ENCODE assay signal across 28 cellular contexts in genomic region chr7:151836191-151836926, GRCh38.
"Had no signal": no experiment of that assay in that cellular context is flagged by ENCODE, and none has a peak within 500 bp of the region (broad histone marks: within the 10 kb centered on the region; RNA-seq: fewer than 3 reads in every experiment).

No MANE protein-coding gene starts in this region.

- FAIRE-seq: astrocyte, colon, keratinocyte had no signal

- H3K36me3 Mint-ChIP-seq: activated CD8-positive, alpha-beta memory T cell treated with anti-CD3 and anti-CD28 coated beads, Interleukin-2, amount 10 ng/mL, durations not matched to agents 7 days and 5 days had no signal

- H3K4me3 Mint-ChIP-seq: activated CD4-positive, alpha-beta T cell treated with anti-CD3 and anti-CD28 coated beads, Interleukin-2, amount 10 ng/mL, durations not matched to agents 7 days and 5 days; activated CD8-positive, alpha-beta memory T cell treated with anti-CD3 and anti-CD28 coated beads, Interleukin-2, amount 10 ng/mL, durations not matched to agents 7 days and 5 days; activated CD8-positive, alpha-beta T cell treated with anti-CD3 and anti-CD28 coated beads for 36 hours; activated naive CD8-positive, alpha-beta T cell; activated T-helper 1 cell treated with anti-CD3 and anti-CD28 coated beads, Interleukin-12 subunit alpha, Interleukin-12 subunit beta, Interleukin-2, Interleukin-4 antibody, amounts not matched to agents 30 ng/mL and 10 ng/mL and 1 ng/mL, durations not matched to agents 14 hours and 24 hours and 36 hours; stimulated activated naive B cell treated with anti-CD40 and anti-IgM and Interleukin-4, amounts not matched to agents 10 μg/mL and 1 μg/mL and 100 μg/mL, for 72 hours; T-helper 2 cell treated with Interferon-gamma antibody and Interleukin-4, amounts not matched to agents 5 μg/mL and 100 μg/mL, for 36 hours had no signal

- H3K9me3 Mint-ChIP-seq: activated CD4-positive, alpha-beta T cell treated with anti-CD3 and anti-CD28 coated beads, Interleukin-2, amount 10 ng/mL, durations not matched to agents 7 days and 5 days; activated CD8-positive, alpha-beta T cell treated with anti-CD3 and anti-CD28 coated beads for 36 hours; activated T-helper 1 cell treated with anti-CD3 and anti-CD28 coated beads, Interleukin-12 subunit alpha, Interleukin-12 subunit beta, Interleukin-2, Interleukin-4 antibody, amounts not matched to agents 30 ng/mL and 10 ng/mL and 1 ng/mL, durations not matched to agents 14 hours and 24 hours and 36 hours; endodermal cell; naive thymus-derived CD4-positive, alpha-beta T cell; stimulated activated naive B cell treated with anti-CD40 and anti-IgM and Interleukin-4, amounts not matched to agents 10 μg/mL and 1 μg/mL and 100 μg/mL, for 72 hours; T-helper 2 cell treated with Interferon-gamma antibody and Interleukin-4, amounts not matched to agents 5 μg/mL and 100 μg/mL, for 36 hours had no signal

- H3K27me3 ChIP-seq: adrenal gland, dorsolateral prefrontal cortex, esophagus squamous epithelium, gastroesophageal sphincter, right lobe of liver, testis, upper lobe of left lung had no signal

- H3K9me3 ChIP-seq: adrenal gland, esophagus squamous epithelium, gastroesophageal sphincter, psoas muscle, right lobe of liver, SK-N-SH, testis, upper lobe of left lung had no signal

- H3K27me3 Mint-ChIP-seq: activated CD4-positive, alpha-beta T cell treated with anti-CD3 and anti-CD28 coated beads, Interleukin-2, amount 10 ng/mL, durations not matched to agents 7 days and 5 days; activated CD8-positive, alpha-beta memory T cell treated with anti-CD3 and anti-CD28 coated beads, Interleukin-2, amount 10 ng/mL, durations not matched to agents 7 days and 5 days; activated CD8-positive, alpha-beta T cell treated with anti-CD3 and anti-CD28 coated beads for 36 hours; activated naive CD8-positive, alpha-beta T cell; naive thymus-derived CD4-positive, alpha-beta T cell; stimulated activated naive B cell treated with anti-CD40 and anti-IgM and Interleukin-4, amounts not matched to agents 10 μg/mL and 1 μg/mL and 100 μg/mL, for 72 hours had no signal

- H3K4me3 ChIP-seq: adrenal gland, dorsolateral prefrontal cortex, esophagus squamous epithelium, gastroesophageal sphincter, lung, psoas muscle, right lobe of liver, skin epidermis, testis, upper lobe of left lung had no signal

- H3K27ac Mint-ChIP-seq: activated CD8-positive, alpha-beta memory T cell treated with anti-CD3 and anti-CD28 coated beads, Interleukin-2, amount 10 ng/mL, durations not matched to agents 7 days and 5 days; activated CD8-positive, alpha-beta T cell treated with anti-CD3 and anti-CD28 coated beads for 36 hours; activated naive CD8-positive, alpha-beta T cell; activated T-helper 1 cell treated with anti-CD3 and anti-CD28 coated beads, Interleukin-12 subunit alpha, Interleukin-12 subunit beta, Interleukin-2, Interleukin-4 antibody, amounts not matched to agents 30 ng/mL and 10 ng/mL and 1 ng/mL, durations not matched to agents 14 hours and 24 hours and 36 hours; endodermal cell; T-helper 2 cell treated with Interferon-gamma antibody and Interleukin-4, amounts not matched to agents 5 μg/mL and 100 μg/mL, for 36 hours had no signal

- H3K4me1 ChIP-seq: adrenal gland, psoas muscle, right lobe of liver, testis had no signal

- H3K27ac ChIP-seq: adrenal gland, esophagus squamous epithelium, gastroesophageal sphincter, psoas muscle, right lobe of liver, testis, upper lobe of left lung, WERI-Rb-1 had no signal

- H3K36me3 ChIP-seq: adrenal gland, gastroesophageal sphincter, right lobe of liver, upper lobe of left lung, WERI-Rb-1 had no signal

- ATAC-seq: activated CD8-positive, alpha-beta memory T cell treated with anti-CD3 and anti-CD28 coated beads, Interleukin-2, amount 10 ng/mL, durations not matched to agents 7 days and 5 days; activated CD8-positive, alpha-beta T cell treated with anti-CD3 and anti-CD28 coated beads for 36 hours; gastroesophageal sphincter; naive thymus-derived CD4-positive, alpha-beta T cell; psoas muscle; right lobe of liver; stimulated activated naive B cell treated with anti-CD40 and anti-IgM and Interleukin-4, amounts not matched to agents 10 μg/mL and 1 μg/mL and 100 μg/mL, for 72 hours had no signal

- H3K4me2 ChIP-seq: SK-N-SH had no signal

- DNase-seq: activated CD4-positive, alpha-beta T cell treated with anti-CD3 and anti-CD28 coated beads, Interleukin-2, amount 10 ng/mL, durations not matched to agents 7 days and 5 days; activated CD4-positive, CD25-positive, alpha-beta regulatory T cell treated with anti-CD3 and anti-CD28 coated beads, Interleukin-2, amount 50 U/mL, for 72 hours; activated CD8-positive, alpha-beta memory T cell treated with anti-CD3 and anti-CD28 coated beads, Interleukin-2, amount 10 ng/mL, durations not matched to agents 7 days and 5 days; activated CD8-positive, alpha-beta T cell treated with anti-CD3 and anti-CD28 coated beads for 36 hours; activated gamma-delta T cell treated with Interleukin-2 at 50 U/mL for 16 hours; activated T-cell treated with anti-CD3 and anti-CD28 coated beads for 4 hours; adrenal gland; central memory CD4-positive, alpha-beta T cell; endodermal cell; esophagus squamous epithelium; naive thymus-derived CD4-positive, alpha-beta T cell; SK-N-SH; stimulated activated naive B cell treated with anti-CD40 and anti-IgM and Interleukin-4, amounts not matched to agents 10 μg/mL and 1 μg/mL and 100 μg/mL, for 72 hours; testis; upper lobe of left lung; WERI-Rb-1 had no signal

- H3K9ac ChIP-seq: SK-N-SH had no signal
